In genomic region chr9:107637421-107638420, GRCh38 we compare ENCODE assay signal across 9 cellular contexts.
DNase-seq lines count a peak whose midpoint lies in the region; ATAC-seq, FAIRE-seq and TF ChIP-seq lines count a peak whose summit lies in the region.
"Had no signal": no experiment of that assay in that cellular context is flagged by ENCODE, and none has a peak within 500 bp of the region (broad histone marks: within the 10 kb centered on the region; RNA-seq: fewer than 3 reads in every experiment).

No MANE protein-coding gene starts in this region.

- peak overlapping the region; percentile 76 for H3K4me2 ChIP-seq in keratinocyte (ENCODE audit: control insufficient read depth, extremely low read depth, insufficient read depth, low read depth, low read length)

- H2AFZ ChIP-seq in keratinocyte (ENCODE audit: control insufficient read depth, low read length) = peak overlapping the region; percentile 90

- POLR2A ChIA-PET in activated CD4-positive, alpha-beta T cell treated with anti-CD3 and anti-CD28 coated beads, Interleukin-2, amount 10 ng/mL, durations not matched to agents 7 days and 5 days (lab: Charles Lee) = no interaction called here

- intact Hi-C loops in colonic mucosa (cut with DNase I) (no loop called here), gastrocnemius medialis (cut with DNase I; ENCODE audit: low total_unique reads) (loop anchor here (1.0 to 2.0 kb wide), 3 partner anchors 95 to 148 kb away; partner anchors contain the start of gene KLF4)

- H3K4me1 ChIP-seq in colonic mucosa = peaks cover 3% of the 10 kb centered on the region
- H3K4me1 ChIP-seq in keratinocyte (ENCODE audit: control insufficient read depth, extremely low read depth, insufficient read depth, low read length) = peaks cover 4% of the 10 kb centered on the region
- peaks cover 18 to 19% of the 10 kb centered on the region in 2 donors for H3K4me1 ChIP-seq in gastrocnemius medialis

- H3K4me3 Mint-ChIP-seq in activated CD4-positive, alpha-beta T cell treated with anti-CD3 and anti-CD28 coated beads, Interleukin-2, amount 10 ng/mL, durations not matched to agents 7 days and 5 days = peak overlapping the region; percentile 49
- H3K4me3 Mint-ChIP-seq: central memory CD8-positive, alpha-beta T cell had no signal

- peak overlapping the region; percentile 32 to 73 for H3K9ac ChIP-seq in colonic mucosa (ENCODE audit: low read depth in 2 of 2, low read length in 2 of 2)
- peak overlapping the region; percentile 67 for H3K9ac ChIP-seq in keratinocyte (ENCODE audit: control insufficient read depth, extremely low read depth, insufficient read depth, low read length)

- H3K4me3 ChIP-seq in colonic mucosa = peak overlapping the region; percentile 24
- peak overlapping the region; percentile 27 to 69 (median 45) for H3K4me3 ChIP-seq in keratinocyte (ENCODE audit: control insufficient read depth in 2 of 3, extremely low read depth in 1 of 3, insufficient read depth in 2 of 3, low read depth in 1 of 3, low read length in 3 of 3)
- H3K4me3 ChIP-seq in gastrocnemius medialis = peak overlapping the region; percentile 56 to 65 (median 56)

- in situ Hi-C loops in gastrocnemius medialis (cut with MboI; ENCODE audit: low sequenced_read_pairs in 4 of 4) = loop anchor here in 3 of 4 donors (5.0 to 25.0 kb wide), 5 partner anchors 95 to 425 kb away; partner anchors contain the start of gene KLF4 (in 1 of the 3)

- TF ChIP-seq CTCF in colonic mucosa (IDR thresholded peaks at IDR 0.05) = no peak
- no peak for TF ChIP-seq CTCF in keratinocyte (optimal IDR thresholded peaks at IDR 0.05 in 1 of 3, IDR thresholded peaks at IDR 0.05 in 1 of 3, conservative IDR thresholded peaks at IDR 0.05 in 1 of 3; ENCODE audit: extremely low read depth in 1 of 3, insufficient read depth in 2 of 3, low read length in 3 of 3)
- TF ChIP-seq CTCF in gastrocnemius medialis (IDR thresholded peaks at IDR 0.05 in 4 of 5, conservative IDR thresholded peaks at IDR 0.05 in 1 of 5) = peak; percentile 22 to 44 (median 27)

- peaks cover 42% of the 10 kb centered on the region for H3K27me3 Mint-ChIP-seq in activated CD4-positive, alpha-beta T cell treated with anti-CD3 and anti-CD28 coated beads, Interleukin-2, amount 10 ng/mL, durations not matched to agents 7 days and 5 days

- dilution Hi-C loops in keratinocyte (cut with MboI; ENCODE audit: extremely low pct_ligation_motif_present, low sequenced_read_pairs) = no loop called here

- H3K36me3 ChIP-seq in colonic mucosa = no peaks in the 10 kb centered on the region
- H3K36me3 ChIP-seq in keratinocyte (ENCODE audit: control insufficient read depth in 2 of 2, extremely low read depth in 1 of 2, insufficient read depth in 2 of 2, low read length in 2 of 2) = no peaks in the 10 kb centered on the region
- no peaks in the 10 kb centered on the region for H3K36me3 ChIP-seq in gastrocnemius medialis

- no peaks in the 10 kb centered on the region for H4K20me1 ChIP-seq in keratinocyte (ENCODE audit: control insufficient read depth, extremely low read depth, insufficient read depth, low read length)

- no peaks in the 10 kb centered on the region for H3K9me1 ChIP-seq in keratinocyte (ENCODE audit: control insufficient read depth, extremely low read depth, insufficient read depth, low read length)

- CTCF ChIA-PET in activated CD4-positive, alpha-beta T cell treated with anti-CD3 and anti-CD28 coated beads, Interleukin-2, amount 10 ng/mL, durations not matched to agents 7 days and 5 days (lab: Charles Lee) = no interaction called here

- peak; percentile 68 for FAIRE-seq in keratinocyte (lab: Jason Lieb, UNC)

- H3K9me3 Mint-ChIP-seq in activated CD4-positive, alpha-beta T cell treated with anti-CD3 and anti-CD28 coated beads, Interleukin-2, amount 10 ng/mL, durations not matched to agents 7 days and 5 days = no peaks in the 10 kb centered on the region
- H3K9me3 Mint-ChIP-seq: central memory CD8-positive, alpha-beta T cell had no signal

- H3K79me2 ChIP-seq in keratinocyte (ENCODE audit: control insufficient read depth, insufficient read depth, low read length) = no peaks in the 10 kb centered on the region

- TF ChIP-seq POLR2A in gastrocnemius medialis (IDR thresholded peaks at IDR 0.05) = peak; percentile 98 to 99

- H3K27ac ChIP-seq in colonic mucosa (peak overlapping the region; percentile 78), keratinocyte (ENCODE audit: control insufficient read depth, insufficient read depth, low read length) (no peak overlapping the region), gastrocnemius medialis (peak overlapping the region; percentile 94 to 97 (median 96))

- H3K27me3 ChIP-seq in colonic mucosa = no peaks in the 10 kb centered on the region
- no peaks in the 10 kb centered on the region for H3K27me3 ChIP-seq in keratinocyte (ENCODE audit: control insufficient read depth, extremely low read depth, insufficient read depth, low read length)
- no peaks in the 10 kb centered on the region for H3K27me3 ChIP-seq in gastrocnemius medialis

- DNase-seq in activated CD4-positive, alpha-beta T cell treated with anti-CD3 and anti-CD28 coated beads, Interleukin-2, amount 10 ng/mL, durations not matched to agents 7 days and 5 days = no peak
- DNase-seq in activated CD4-positive, alpha-beta T cell treated with anti-CD3 and anti-CD28 coated beads for 1 hour = no peak
- DNase-seq in NCI-H69 (lab: John Stamatoyannopoulos, UW) = peak; percentile 90
- DNase-seq in colonic mucosa = peak; percentile 82
- DNase-seq in keratinocyte (ENCODE audit: low read depth, low spot score) = no peak
- peak; percentile 87 to 93 for DNase-seq in gastrocnemius medialis
- no peak for DNase-seq in effector CD8-positive, alpha-beta T cell (lab: John Stamatoyannopoulos, UW)

- H3K9me3 ChIP-seq in colonic mucosa (no peaks in the 10 kb centered on the region), keratinocyte (ENCODE audit: control insufficient read depth, low read depth, low read length) (no peaks in the 10 kb centered on the region), gastrocnemius medialis (no peaks in the 10 kb centered on the region)

- H3K4me1 Mint-ChIP-seq in activated CD4-positive, alpha-beta T cell treated with anti-CD3 and anti-CD28 coated beads, Interleukin-2, amount 10 ng/mL, durations not matched to agents 7 days and 5 days = peaks cover 3% of the 10 kb centered on the region

- H3K27ac Mint-ChIP-seq in activated CD4-positive, alpha-beta T cell treated with anti-CD3 and anti-CD28 coated beads, Interleukin-2, amount 10 ng/mL, durations not matched to agents 7 days and 5 days = no peak overlapping the region

- no peaks in the 10 kb centered on the region for H3K36me3 Mint-ChIP-seq in activated CD4-positive, alpha-beta T cell treated with anti-CD3 and anti-CD28 coated beads, Interleukin-2, amount 10 ng/mL, durations not matched to agents 7 days and 5 days (ENCODE audit: low read depth)

- ATAC-seq in gastrocnemius medialis (peak; percentile 89 to 91), GM18907 (IDR thresholded peaks at IDR 0.05; ENCODE audit: unreplicated experiment) (no peak)

Comparison
In these comparisons a context has a peak if more than half of its experiments do, and no peak if none do; other contexts are left out.
1. DNase-seq: peak in NCI-H69 (single experiment), colonic mucosa (single experiment) and gastrocnemius medialis (2 of 2); none in activated CD4-positive, alpha-beta T cell treated with anti-CD3 and anti-CD28 coated beads, Interleukin-2, amount 10 ng/mL, durations not matched to agents 7 days and 5 days (single experiment), activated CD4-positive, alpha-beta T cell treated with anti-CD3 and anti-CD28 coated beads for 1 hour (single experiment), keratinocyte (single experiment) and effector CD8-positive, alpha-beta T cell (single experiment).
2. CTCF ChIP-seq: peak in gastrocnemius medialis (5 of 5); none in colonic mucosa (single experiment) and keratinocyte (0 of 3).
3. Peak in every context shown above with its lines, with median percentiles within 50 percentile points of each other: H3K4me3 ChIP-seq.